In the genomic region with DNA sequence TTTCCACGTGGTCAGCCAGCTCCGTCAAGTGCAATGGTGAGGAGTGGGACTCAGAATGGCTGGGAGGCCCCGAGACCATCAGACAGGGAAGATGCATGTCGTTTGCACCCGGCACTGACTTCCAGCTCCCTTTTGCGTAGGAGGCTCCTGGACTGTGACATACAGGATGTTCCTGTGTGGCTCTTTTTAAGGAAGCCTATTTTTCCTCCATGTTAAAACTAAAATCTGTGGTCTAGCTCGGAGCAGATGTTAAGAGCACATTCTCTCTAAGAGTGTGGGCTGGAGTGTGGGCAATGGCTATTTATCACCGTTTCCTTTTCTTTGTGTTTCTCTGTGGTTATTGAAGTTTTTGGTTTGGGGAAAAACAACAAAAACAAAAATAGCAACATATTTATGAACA, we compare ENCODE assay signal across 12 cellular contexts. TPM values are rescaled to one million over a fixed set of nuclear protein-coding genes. Genes with fewer than 3 reads are reported as not detected.
A peak's percentile ranks its signal among the peaks of the same experiment; 100 is the strongest.
DNase-seq lines count a peak whose midpoint lies in the region; ATAC-seq, FAIRE-seq and TF ChIP-seq lines count a peak whose summit lies in the region.
"Had no signal": no experiment of that assay in that cellular context is flagged by ENCODE, and none has a peak within 500 bp of the region (broad histone marks: within the 10 kb centered on the region; RNA-seq: fewer than 3 reads in every experiment).

No MANE protein-coding gene starts in this region.

- no peaks in the 10 kb centered on the region for H3K9me1 ChIP-seq in K562 (ENCODE audit: control insufficient read depth, insufficient read depth, low read length)

- H3K27ac ChIP-seq in heart left ventricle (peak overlapping the region in 5 of 12 donors; percentile 0 to 84 (median 39)), K562 (ENCODE audit: extremely low read depth, low read depth, low read length) (no peak overlapping the region), muscle layer of duodenum (ENCODE audit: low read length) (peak overlapping the region; percentile 34), thyroid gland (no peak overlapping the region)

- POLR2A ChIA-PET in K562 (lab: Yijun Ruan, JAX): interaction anchor here (0.6 to 1.1 kb wide), 3 partner anchors 12 to 31 kb away, joined by 3 read pairs; no protein-coding TSS in a partner anchor

- H3K9me3 ChIP-seq in heart left ventricle (no peaks in the 10 kb centered on the region), K562 (replicated peaks; ENCODE audit: control insufficient read depth, insufficient read depth, low read depth, low read length) (no peaks in the 10 kb centered on the region), muscle layer of duodenum (ENCODE audit: control insufficient read depth in 1 of 2, low read length in 2 of 2) (no peaks in the 10 kb centered on the region), thyroid gland (no peaks in the 10 kb centered on the region)

- DNase-seq in heart left ventricle: peak in 1 of 5 donors; percentile 47
- no peak for DNase-seq in cardiac septum (ENCODE audit: low spot score)
- DNase-seq in K562 (ENCODE audit: extremely low read depth in 1 of 4, low spot score in 3 of 4): no peak
- DNase-seq in thyroid gland: no peak
- no peak for DNase-seq in stimulated activated CD4-positive, alpha-beta T cell treated with anti-CD3 and anti-CD28 coated beads, Interleukin-4, amount 100 ng/mL, for 1 hour
- DNase-seq: activated CD4-positive, alpha-beta T cell treated with anti-CD3 and anti-CD28 coated beads for 48 hours; activated naive CD4-positive, alpha-beta T cell; NCI-H2227 treated with DMSO at 0.1 percent for 48 hours; SW 1271 had no signal

- BruUV-seq in K562 (replicated peaks; lab: Mats Ljungman, UMichigan): no TSS peak

- in situ Hi-C loops in K562 (cut with MboI): no loop called here

- no peaks in the 10 kb centered on the region for H4K20me1 ChIP-seq in K562 (replicated peaks; ENCODE audit: control insufficient read depth, insufficient read depth, low read length)

- no peak for TF ChIP-seq RAD21 in K562 (CRISPR knock-in tag; conservative IDR thresholded peaks at IDR 0.05 in 1 of 2, IDR thresholded peaks at IDR 0.05 in 1 of 2)

- H2AFZ ChIP-seq in K562 (ENCODE audit: low read depth, low read length): peak overlapping the region; percentile 24

- peak overlapping the region in 1 of 12 donors; percentile 39 for H3K4me3 ChIP-seq in heart left ventricle
- H3K4me3 ChIP-seq in K562: no peak overlapping the region
- H3K4me3 ChIP-seq in muscle layer of duodenum (ENCODE audit: low read depth in 1 of 2, low read length in 2 of 2): no peak overlapping the region
- no peak overlapping the region for H3K4me3 ChIP-seq in thyroid gland (replicated peaks in 1 of 3)

- H3K4me1 ChIP-seq in heart left ventricle (peaks cover 0 to 35% (median 2%) of the 10 kb centered on the region in 12 donors), K562 (replicated peaks in 1 of 2; ENCODE audit: control insufficient read depth in 2 of 2, insufficient read depth in 2 of 2, low read length in 2 of 2) (peaks cover 12 to 19% of the 10 kb centered on the region in 2 experiments; a peak in 2 of 5 replicates), muscle layer of duodenum (ENCODE audit: control insufficient read depth in 1 of 2, insufficient read depth in 2 of 2, low read length in 2 of 2) (no peaks in the 10 kb centered on the region), thyroid gland (peaks cover 0 to 8% of the 10 kb centered on the region in 2 donors)

- intact Hi-C loops in heart left ventricle (cut with DNase I): loop anchor here in 3 of 10 donors (5.0 to 10.0 kb wide), 2 partner anchors 238 to 241 kb away; no protein-coding TSS in a partner anchor
- intact Hi-C loops in cardiac septum (cut with DNase I): loop anchor here (2.0 kb wide), 1 partner anchor 241 kb away; no protein-coding TSS in a partner anchor
- intact Hi-C loops in K562 (cut with micrococcal nuclease): loop anchor here (5.0 to 10.0 kb wide), 2 partner anchors 43 to 211 kb away; a partner anchor contains a TSS
- intact Hi-C loops in thyroid gland (cut with DNase I): no loop called here

- H3K27me3 ChIP-seq in heart left ventricle (no peaks in the 10 kb centered on the region), K562 (ENCODE audit: control insufficient read depth in 2 of 2, insufficient read depth in 2 of 2, low read length in 2 of 2) (no peaks in the 10 kb centered on the region), muscle layer of duodenum (ENCODE audit: low read depth, low read length) (no peaks in the 10 kb centered on the region), thyroid gland (no peaks in the 10 kb centered on the region)

- H3K9ac ChIP-seq in K562 (ENCODE audit: insufficient read depth in 1 of 2, low read depth in 2 of 2, low read length in 2 of 2): no peak overlapping the region

- TF ChIP-seq POLR2A in heart left ventricle (IDR thresholded peaks at IDR 0.05) (no peak), K562 (conservative IDR thresholded peaks at IDR 0.05) (no peak), thyroid gland (IDR thresholded peaks at IDR 0.05) (no peak)

- ATAC-seq in heart left ventricle (peak in 3 of 4 donors; percentile 30 to 75 (median 43)), K562 (no peak), HG03175 (IDR thresholded peaks at IDR 0.05; ENCODE audit: unreplicated experiment) (no peak), GM21619 (IDR thresholded peaks at IDR 0.05; ENCODE audit: unreplicated experiment) (no peak)

- WGBS in heart left ventricle, 4 donors: 40 to 57% (median 47%) methylated on average over 8 of the region's 8 CpGs
- WGBS in K562 (ENCODE audit: insufficient coverage, low coverage, missing lambda C conversion rate): 63% methylated on average over 8 of the region's 8 CpGs
- 61 to 70% methylated on average over 8 of the region's 8 CpGs for WGBS in thyroid gland, 2 donors

- no peak for FAIRE-seq in K562 (lab: Jason Lieb, UNC)

- no peak overlapping the region for H3K4me2 ChIP-seq in K562 (ENCODE audit: insufficient read depth, low read length)

- TF ChIP-seq CTCF in heart left ventricle (IDR thresholded peaks at IDR 0.05): no peak
- no peak for TF ChIP-seq CTCF in K562 (IDR thresholded peaks at IDR 0.05 in 2 of 3, conservative IDR thresholded peaks at IDR 0.05 in 1 of 3; ENCODE audit: insufficient read depth in 2 of 3, low read depth in 1 of 3, low read length in 3 of 3)
- TF ChIP-seq CTCF in thyroid gland (IDR thresholded peaks at IDR 0.05): no peak

- TF ChIP-seq EP300 in K562 (IDR thresholded peaks at IDR 0.05; ENCODE audit: low read length): no peak

- CTCF ChIA-PET in K562 (lab: Yijun Ruan, JAX; ENCODE audit: low intra/inter-chr PET ratio): interaction anchor here (3.0 kb wide), 1 partner anchor 322 kb away, joined by 17 read pairs; no protein-coding TSS in a partner anchor

- H3K79me2 ChIP-seq in K562 (ENCODE audit: control insufficient read depth, insufficient read depth, low read length): no peaks in the 10 kb centered on the region

- H3K36me3 ChIP-seq in heart left ventricle: no peaks in the 10 kb centered on the region
- no peaks in the 10 kb centered on the region for H3K36me3 ChIP-seq in K562 (ENCODE audit: control insufficient read depth, insufficient read depth, low read length)
- no peaks in the 10 kb centered on the region for H3K36me3 ChIP-seq in muscle layer of duodenum (ENCODE audit: control insufficient read depth in 1 of 2, insufficient read depth in 2 of 2, low read length in 2 of 2)
- H3K36me3 ChIP-seq in thyroid gland: no peaks in the 10 kb centered on the region

TF ChIP-seq in K562, 482 proteins besides CTCF, POLR2A, EP300 and RAD21:
- TF ChIP-seq KDM2B (CRISPR knock-in tag; IDR thresholded peaks at IDR 0.05): no peak
- TF ChIP-seq, protein P1, sequence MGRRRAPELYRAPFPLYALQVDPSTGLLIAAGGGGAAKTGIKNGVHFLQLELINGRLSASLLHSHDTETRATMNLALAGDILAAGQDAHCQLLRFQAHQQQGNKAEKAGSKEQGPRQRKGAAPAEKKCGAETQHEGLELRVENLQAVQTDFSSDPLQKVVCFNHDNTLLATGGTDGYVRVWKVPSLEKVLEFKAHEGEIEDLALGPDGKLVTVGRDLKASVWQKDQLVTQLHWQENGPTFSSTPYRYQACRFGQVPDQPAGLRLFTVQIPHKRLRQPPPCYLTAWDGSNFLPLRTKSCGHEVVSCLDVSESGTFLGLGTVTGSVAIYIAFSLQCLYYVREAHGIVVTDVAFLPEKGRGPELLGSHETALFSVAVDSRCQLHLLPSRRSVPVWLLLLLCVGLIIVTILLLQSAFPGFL (CRISPR knock-in tag; IDR thresholded peaks at IDR 0.05): no peak
TF ChIP-seq in K562: peak in this region for 0.

RNA-seq across cellular contexts. Expression of a gene that starts 40.9 kb away (rescaled TPM):
- 10 to 100 TPM in 1 of 9 donors, 1 to 10 TPM in 8; 2.3 to 16.8 (median 3.0) TPM for total RNA-seq in heart left ventricle
- polyA plus RNA-seq in heart left ventricle: 1 to 10 TPM; 1.0 to 1.1 TPM
- total RNA-seq in cardiac septum: 3.4 TPM
- total RNA-seq in K562 (2011; cell fraction: chromatin; rRNA removed; ENCODE audit: low replicate concordance): 55.3 and 77.7 TPM in 2 replicates
- 41.2 and 45.5 TPM in 2 replicates for total RNA-seq in K562 (2011; cell fraction: nucleolus; rRNA removed)
- 42.5 and 52.8 TPM in 2 replicates for total RNA-seq in K562 (2011; cell fraction: nucleoplasm; rRNA removed)
- 11.2 and 14.2 TPM in 2 replicates for total RNA-seq in K562 (2014; rRNA removed)
- 7.1 and 7.8 TPM in 2 replicates for total RNA-seq in K562 (2014; rRNA removed; fragmentation: Illumina TruSeq; extraction: Trizol)
- 6.1 and 7.2 TPM in 2 replicates for total RNA-seq in K562 (2015; rRNA removed; fragmentation: Illumina TruSeq; extraction: Trizol)
- total RNA-seq in K562 (2021): 17.3 and 17.9 TPM in 2 replicates
- polyA plus RNA-seq in K562 (2011; rRNA removed): 22.2 and 23.6 TPM in 2 replicates
- 17.5 and 39.4 TPM in 2 replicates for polyA plus RNA-seq in K562 (2011; cell fraction: cytosol; rRNA removed)
- polyA plus RNA-seq in K562 (2011; cell fraction: nucleus; rRNA removed): 47.3 and 74.7 TPM in 2 replicates
- polyA plus RNA-seq in K562 (2012): 10.7 and 13.0 TPM in 2 replicates
- 15.3 and 19.7 TPM in 2 replicates for polyA plus RNA-seq in K562 (2014; fragmentation: Illumina TruSeq; extraction: Trizol)
- polyA plus RNA-seq in K562 (2014; fragmentation: Nextera tagmentation; extraction: Ambion mirVana): 1 to 10 TPM; 4.4 to 6.0 TPM
- 12.8 and 13.4 TPM in 2 replicates for polyA plus RNA-seq in K562 (2014; rRNA removed)
- 13.6 and 15.4 TPM in 2 replicates for polyA minus RNA-seq in K562 (2011; rRNA and poly(A)+ RNA removed)
- polyA minus RNA-seq in K562 (2011; cell fraction: cytosol; rRNA and poly(A)+ RNA removed): 12.5 and 18.0 TPM in 2 replicates
- polyA minus RNA-seq in K562 (2011; cell fraction: nucleus; rRNA and poly(A)+ RNA removed): 30.7 and 31.7 TPM in 2 replicates
- 10 to 100 TPM in 2 of 4 donors, 1 to 10 TPM in 2; 3.8 to 13.0 (median 7.6) TPM for total RNA-seq in thyroid gland

Comparison
In these comparisons a context has a peak if more than half of its experiments do, and no peak if none do; other contexts are left out.
1. ATAC-seq: peak in heart left ventricle (3 of 4); none in K562 (single experiment), HG03175 (single experiment) and GM21619 (single experiment).